12 cellular contexts compared by ENCODE assay signal in genomic region chr6:13811627-13812358, GRCh38. TPM values are rescaled to one million over a fixed set of nuclear protein-coding genes. Genes with fewer than 3 reads are reported as not detected.
DNase-seq lines count a peak whose midpoint lies in the region; ATAC-seq, FAIRE-seq and TF ChIP-seq lines count a peak whose summit lies in the region.
"Had no signal": no experiment of that assay in that cellular context is flagged by ENCODE, and none has a peak within 500 bp of the region (broad histone marks: within the 10 kb centered on the region; RNA-seq: fewer than 3 reads in every experiment).

No MANE protein-coding gene starts in this region.

- H3K36me3 ChIP-seq in GM12878 (ENCODE audit: control insufficient read depth in 2 of 2, insufficient read depth in 2 of 2, low read length in 1 of 2) (no peaks in the 10 kb centered on the region), thyroid gland (no peaks in the 10 kb centered on the region)

- H4K20me1 ChIP-seq in GM12878 (ENCODE audit: control insufficient read depth, insufficient read depth), result no peaks in the 10 kb centered on the region

- no peak for ATAC-seq in GM12878
- no peak for ATAC-seq in memory B cell (ENCODE audit: low read depth)
- ATAC-seq in omental fat pad (ENCODE audit: low FRiP score), result no peak
- ATAC-seq in HG03565 (IDR thresholded peaks at IDR 0.05; ENCODE audit: unreplicated experiment), result no peak
- ATAC-seq: A549; activated T-cell treated with anti-CD3 and anti-CD28 coated beads, Interleukin-2, amount 50 U/mL, for 72 hours had no signal

- in situ Hi-C loops in GM12878 (cut with MboI), result no loop called here

- TF ChIP-seq EP300 in GM12878 (IDR thresholded peaks at IDR 0.05; ENCODE audit: borderline replicate concordance in 1 of 2, control insufficient read depth in 1 of 2, low read depth in 2 of 2, low read length in 2 of 2), result no peak

- H3K27ac ChIP-seq in GM12878 (ENCODE audit: control insufficient read depth, insufficient read depth), result no peak overlapping the region
- H3K27ac ChIP-seq in thyroid gland, result peak overlapping the region; percentile 79 to 97 (median 94)
- H3K27ac ChIP-seq: A549 had no signal

- H3K4me1 ChIP-seq in GM12878 (ENCODE audit: control insufficient read depth, insufficient read depth, low read length) (peaks cover 6% of the 10 kb centered on the region), thyroid gland (peaks cover 50 to 53% of the 10 kb centered on the region in 2 donors)

- H3K36me3 Mint-ChIP-seq in activated CD4-positive, alpha-beta T cell treated with anti-CD3 and anti-CD28 coated beads, Interleukin-2, amount 10 ng/mL, durations not matched to agents 7 days and 5 days (ENCODE audit: low read depth), result peaks cover 6% of the 10 kb centered on the region
- H3K36me3 Mint-ChIP-seq in memory B cell, result peaks cover 4% of the 10 kb centered on the region

- BruUV-seq in GM12878 (replicated peaks; lab: Mats Ljungman, UMichigan), result TSS peak; percentile 47

- CTCF ChIA-PET in activated CD4-positive, alpha-beta T cell treated with anti-CD3 and anti-CD28 coated beads, Interleukin-2, amount 10 ng/mL, durations not matched to agents 7 days and 5 days (lab: Charles Lee), result interaction anchor here (0.8 to 3.5 kb wide), 3 partner anchors 14 to 163 kb away, joined by 3 to 10 read pairs (median 4); no protein-coding TSS in a partner anchor
- CTCF ChIA-PET in GM12878 (lab: Yijun Ruan, JAX), result interaction anchor here (1.0 to 5.0 kb wide), 6 partner anchors 16 to 308 kb away, joined by 3 to 39 read pairs (median 4); partner anchors contain the start of gene SIRT5

- TF ChIP-seq CTCF in GM12878 (IDR thresholded peaks at IDR 0.05 in 2 of 3, conservative IDR thresholded peaks at IDR 0.05 in 1 of 3; ENCODE audit: control insufficient read depth in 2 of 3, extremely low read depth in 1 of 3, insufficient read depth in 1 of 3, low read depth in 3 of 3, low read length in 3 of 3) (no peak), thyroid gland (IDR thresholded peaks at IDR 0.05) (no peak), omental fat pad (IDR thresholded peaks at IDR 0.05) (no peak)

- POLR2A ChIA-PET in activated CD4-positive, alpha-beta T cell treated with anti-CD3 and anti-CD28 coated beads, Interleukin-2, amount 10 ng/mL, durations not matched to agents 7 days and 5 days (lab: Charles Lee), result no interaction called here
- POLR2A ChIA-PET in GM12878 (lab: Charles Lee), result interaction anchor here (1.3 kb wide), 1 partner anchor 237 kb away, joined by 8 read pairs; the partner anchor contains the start of gene SIRT5

- H2AFZ ChIP-seq in GM12878 (ENCODE audit: control insufficient read depth, low read depth, low read length), result no peak overlapping the region

- WGBS in GM12878 (ENCODE audit: insufficient coverage, insufficient replicate concordance, low lambda C conversion rate, missing lambda C conversion rate), result 91% methylated on average over 8 of the region's 8 CpGs
- WGBS in thyroid gland, 2 donors, result 21 to 26% methylated on average over 8 of the region's 8 CpGs

- SMC1A ChIA-PET in GM12878 (lab: Charles Lee; ENCODE audit: uncharacterized antibody, unreplicated experiment), result interaction anchor here (0.7 to 2.6 kb wide), 9 partner anchors 15 to 339 kb away, joined by 3 to 10 read pairs (median 4); no protein-coding TSS in a partner anchor

- H3K79me2 ChIP-seq in GM12878 (ENCODE audit: control insufficient read depth, insufficient read depth, low read length), result peaks cover 37% of the 10 kb centered on the region

- H3K4me1 Mint-ChIP-seq in activated CD4-positive, alpha-beta T cell treated with anti-CD3 and anti-CD28 coated beads, Interleukin-2, amount 10 ng/mL, durations not matched to agents 7 days and 5 days, result peaks cover 29% of the 10 kb centered on the region
- peaks cover 32% of the 10 kb centered on the region for H3K4me1 Mint-ChIP-seq in memory B cell

- no peaks in the 10 kb centered on the region for H3K9me3 ChIP-seq in GM12878 (replicated peaks; ENCODE audit: control insufficient read depth, insufficient read depth, low read length)
- no peaks in the 10 kb centered on the region for H3K9me3 ChIP-seq in thyroid gland
- H3K9me3 ChIP-seq: A549 had no signal

- intact Hi-C loops in GM12878 (cut with micrococcal nuclease; ENCODE audit: unreplicated experiment), result no loop called here
- intact Hi-C loops in thyroid gland (cut with DNase I), result loop anchor here (5.0 kb wide), 1 partner anchor 99 kb away; the partner anchor contains the start of gene RANBP9

- H3K9ac ChIP-seq in GM12878 (ENCODE audit: control insufficient read depth, insufficient read depth, low read length), result no peak overlapping the region

- H3K4me3 Mint-ChIP-seq in activated CD4-positive, alpha-beta T cell treated with anti-CD3 and anti-CD28 coated beads, Interleukin-2, amount 10 ng/mL, durations not matched to agents 7 days and 5 days, result peak overlapping the region; percentile 88
- no peak overlapping the region for H3K4me3 Mint-ChIP-seq in memory B cell

- no peak for FAIRE-seq in GM12878 (lab: Jason Lieb, UNC)
- FAIRE-seq: A549 had no signal

- no peak overlapping the region for H3K27ac Mint-ChIP-seq in activated CD4-positive, alpha-beta T cell treated with anti-CD3 and anti-CD28 coated beads, Interleukin-2, amount 10 ng/mL, durations not matched to agents 7 days and 5 days
- peak overlapping the region; percentile 67 for H3K27ac Mint-ChIP-seq in memory B cell

- no peak for TF ChIP-seq RAD21 in GM12878 (IDR thresholded peaks at IDR 0.05; ENCODE audit: insufficient read depth, low read depth, low read length)

- H3K27me3 ChIP-seq in GM12878 (replicated peaks in 1 of 2; ENCODE audit: control insufficient read depth in 2 of 2, insufficient read depth in 2 of 2, low read length in 1 of 2), result no peaks in the 10 kb centered on the region
- H3K27me3 ChIP-seq in thyroid gland, result no peaks in the 10 kb centered on the region

- no peaks in the 10 kb centered on the region for H3K27me3 Mint-ChIP-seq in activated CD4-positive, alpha-beta T cell treated with anti-CD3 and anti-CD28 coated beads, Interleukin-2, amount 10 ng/mL, durations not matched to agents 7 days and 5 days
- H3K27me3 Mint-ChIP-seq in memory B cell, result no peaks in the 10 kb centered on the region

- RAD21 ChIA-PET in GM12878 (lab: Charles Lee; ENCODE audit: unreplicated experiment), result interaction anchor here (0.8 to 1.2 kb wide), 3 partner anchors 49 to 262 kb away, joined by 3 to 6 read pairs (median 4); no protein-coding TSS in a partner anchor

- H3K4me3 ChIP-seq in GM12878 (peak overlapping the region; percentile 28; the same call in 1 of the 2 replicates), thyroid gland (replicated peaks in 1 of 3) (no peak overlapping the region)
- H3K4me3 ChIP-seq: A549 had no signal

- no peaks in the 10 kb centered on the region for H3K9me3 Mint-ChIP-seq in activated CD4-positive, alpha-beta T cell treated with anti-CD3 and anti-CD28 coated beads, Interleukin-2, amount 10 ng/mL, durations not matched to agents 7 days and 5 days
- H3K9me3 Mint-ChIP-seq in memory B cell, result no peaks in the 10 kb centered on the region
- H3K9me3 Mint-ChIP-seq: activated T-cell treated with anti-CD3 and anti-CD28 coated beads, Interleukin-2, amount 50 U/mL, for 72 hours had no signal

- TF ChIP-seq POLR2A in GM12878 (IDR thresholded peaks at IDR 0.05; ENCODE audit: low read depth, low read length) (no peak), thyroid gland (IDR thresholded peaks at IDR 0.05) (no peak)

- H3K4me2 ChIP-seq in GM12878 (ENCODE audit: control insufficient read depth, insufficient read depth), result peak overlapping the region; percentile 46

- no peak for DNase-seq in activated CD4-positive, alpha-beta T cell treated with anti-CD3 and anti-CD28 coated beads, Interleukin-2, amount 10 ng/mL, durations not matched to agents 7 days and 5 days
- DNase-seq in activated CD4-positive, alpha-beta T cell treated with anti-CD3 and anti-CD28 coated beads, Interleukin-2, amount 50 U/mL, for 4 hours, result no peak
- DNase-seq in GM12878 (ENCODE audit: low read depth, low spot score) (no peak), memory B cell (ENCODE audit: low spot score in 2 of 2) (no peak), thyroid gland (peak; percentile 59 to 67), omental fat pad (ENCODE audit: low spot score) (no peak), NCI-H526 treated with DMSO at 0.1 percent for 48 hours (lab: John Stamatoyannopoulos, UW) (no peak)
- DNase-seq: activated T-cell treated with anti-CD3 and anti-CD28 coated beads, Interleukin-2, amount 50 U/mL, for 72 hours; dermis blood vessel endothelial cell; nucleus accumbens had no signal

TF ChIP-seq in GM12878, 131 proteins besides CTCF, POLR2A, EP300 and RAD21:
- no peak for TF ChIP-seq ZNF24 (IDR thresholded peaks at IDR 0.05)

RNA-seq across cellular contexts. Expression of gene MCUR1, which starts 2.6 kb away (rescaled TPM):
- 10 to 100 TPM; 23.5 to 32.7 TPM for total RNA-seq in activated CD4-positive, alpha-beta T cell treated with anti-CD3 and anti-CD28 coated beads, Interleukin-2, amount 10 ng/mL, durations not matched to agents 7 days and 5 days
- total RNA-seq in GM12878 (2013; cell fraction: nucleolus; rRNA removed), result 8.3 and 8.8 TPM in 2 replicates
- total RNA-seq in GM12878 (2014; rRNA removed), result 16.8 and 18.1 TPM in 2 replicates
- 24.2 and 26.7 TPM in 2 replicates for total RNA-seq in GM12878 (2014; rRNA removed; fragmentation: Illumina TruSeq; extraction: Trizol)
- 31.7 and 34.9 TPM in 2 replicates for total RNA-seq in GM12878 (2021)
- 4.1 TPM for polyA plus RNA-seq in GM12878 (2011; ENCODE audit: low read depth)
- polyA plus RNA-seq in GM12878 (2011; rRNA removed), result 12.0 and 20.5 TPM in 2 replicates
- polyA plus RNA-seq in GM12878 (2011; cell fraction: cytosol; rRNA removed), result 6.6 and 7.1 TPM in 2 replicates
- 2.9 and 4.6 TPM in 2 replicates for polyA plus RNA-seq in GM12878 (2011; cell fraction: nucleus; rRNA removed)
- polyA plus RNA-seq in GM12878 (2012), result 8.2 and 11.2 TPM in 2 replicates
- polyA plus RNA-seq in GM12878 (2014; fragmentation: Illumina TruSeq; extraction: Trizol), result 19.7 and 22.2 TPM in 2 replicates
- polyA plus RNA-seq in GM12878 (2014; fragmentation: Nextera tagmentation; extraction: Ambion mirVana), result 1 to 10 TPM; 4.4 to 9.4 TPM
- 14.4 and 17.2 TPM in 2 replicates for polyA plus RNA-seq in GM12878 (2014; rRNA removed)
- polyA plus RNA-seq in GM12878 (2016; fragmentation: Nextera tagmentation; extraction: Ambion mirVana), result 10 to 100 TPM; 36.1 to 43.9 TPM
- polyA minus RNA-seq in GM12878 (2011; rRNA and poly(A)+ RNA removed), result 6.0 and 7.6 TPM in 2 replicates
- polyA minus RNA-seq in GM12878 (2011; cell fraction: cytosol; rRNA and poly(A)+ RNA removed), result 3.1 and 3.6 TPM in 2 replicates
- polyA minus RNA-seq in GM12878 (2011; cell fraction: nucleus; rRNA and poly(A)+ RNA removed), result 2.7 and 6.8 TPM in 2 replicates
- total RNA-seq in thyroid gland, result 10 to 100 TPM; 22.2 to 30.7 (median 25.5) TPM
- total RNA-seq in omental fat pad, result 10 to 100 TPM in 3 of 4 donors, 1 to 10 TPM in 1; 7.7 to 12.3 (median 11.8) TPM

Comparison
In these comparisons a context has a peak if more than half of its experiments do, and no peak if none do; other contexts are left out.
1. DNase-seq: peak in thyroid gland (2 of 2); none in activated CD4-positive, alpha-beta T cell treated with anti-CD3 and anti-CD28 coated beads, Interleukin-2, amount 10 ng/mL, durations not matched to agents 7 days and 5 days (single experiment), activated CD4-positive, alpha-beta T cell treated with anti-CD3 and anti-CD28 coated beads, Interleukin-2, amount 50 U/mL, for 4 hours (0 of 2), GM12878 (single experiment), memory B cell (0 of 2), omental fat pad (single experiment) and NCI-H526 treated with DMSO at 0.1 percent for 48 hours (single experiment).